Comparison of ENCODE assay signal across 27 cellular contexts in the genomic region with DNA sequence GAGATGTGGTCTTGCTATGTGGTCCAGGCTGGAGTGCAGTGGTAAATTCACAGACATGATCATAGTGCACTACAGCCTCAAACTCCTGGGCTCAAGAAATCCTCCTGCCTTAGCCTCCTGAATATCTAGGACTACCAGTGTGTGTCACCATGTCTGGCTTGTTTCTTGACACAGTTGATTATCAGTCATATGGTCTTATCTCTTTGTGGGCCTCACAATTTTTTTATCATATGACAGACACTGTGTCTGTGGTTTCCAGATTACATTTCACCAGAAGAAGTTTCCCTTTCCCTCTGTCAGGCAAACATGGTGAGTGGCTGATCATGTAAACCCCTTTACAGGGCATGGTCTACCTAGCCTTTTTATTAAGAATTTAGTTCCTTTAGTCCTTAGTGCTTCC.
"Had no signal": no experiment of that assay in that cellular context is flagged by ENCODE, and none has a peak within 500 bp of the region (broad histone marks: within the 10 kb centered on the region; RNA-seq: fewer than 3 reads in every experiment).

No MANE protein-coding gene starts in this region.

- H3K27me3 ChIP-seq: colonic mucosa, dorsolateral prefrontal cortex, esophagus muscularis mucosa, esophagus squamous epithelium, foreskin keratinocyte, gastroesophageal sphincter, heart left ventricle, heart right ventricle, hepatocyte had no signal

- FAIRE-seq: colon, endometrium, endothelial cell of umbilical vein had no signal

- H2AFZ ChIP-seq: hepatocyte had no signal

- H3K4me1 ChIP-seq: colonic mucosa, esophagus muscularis mucosa, esophagus squamous epithelium, foreskin keratinocyte, gastroesophageal sphincter, heart left ventricle, heart right ventricle had no signal

- DNase-seq: colonic mucosa; cortex of kidney; dermis blood vessel endothelial cell; dorsolateral prefrontal cortex; effector CD4-positive, alpha-beta T cell; effector CD8-positive, alpha-beta T cell; effector memory CD4-positive, alpha-beta T cell; effector memory CD8-positive, alpha-beta T cell; endodermal cell; esophagus squamous epithelium; foreskin fibroblast; foreskin melanocyte; glutamatergic neuron; head of caudate nucleus; heart left ventricle; heart right ventricle; hippocampal formation had no signal

- H3K27ac ChIP-seq: colonic mucosa, coronary artery, dorsolateral prefrontal cortex, epithelial cell of prostate, esophagus muscularis mucosa, esophagus squamous epithelium, foreskin keratinocyte, gastroesophageal sphincter, heart left ventricle, heart right ventricle, hepatocyte had no signal

- H3K4me2 ChIP-seq: hepatocyte had no signal

- H3K36me3 ChIP-seq: colonic mucosa, esophagus squamous epithelium, heart left ventricle, heart right ventricle had no signal

- H3K9me3 ChIP-seq: colonic mucosa had no signal

- ATAC-seq: effector memory CD8-positive, alpha-beta T cell; esophagus mucosa; foreskin keratinocyte; gastroesophageal sphincter; heart left ventricle; heart right ventricle had no signal

- H3K4me3 ChIP-seq: colonic mucosa, coronary artery, dorsolateral prefrontal cortex, esophagus muscularis mucosa, esophagus squamous epithelium, gastroesophageal sphincter, heart left ventricle, heart right ventricle, hepatocyte had no signal

- H3K79me2 ChIP-seq: hepatocyte had no signal
